In the genomic region with DNA sequence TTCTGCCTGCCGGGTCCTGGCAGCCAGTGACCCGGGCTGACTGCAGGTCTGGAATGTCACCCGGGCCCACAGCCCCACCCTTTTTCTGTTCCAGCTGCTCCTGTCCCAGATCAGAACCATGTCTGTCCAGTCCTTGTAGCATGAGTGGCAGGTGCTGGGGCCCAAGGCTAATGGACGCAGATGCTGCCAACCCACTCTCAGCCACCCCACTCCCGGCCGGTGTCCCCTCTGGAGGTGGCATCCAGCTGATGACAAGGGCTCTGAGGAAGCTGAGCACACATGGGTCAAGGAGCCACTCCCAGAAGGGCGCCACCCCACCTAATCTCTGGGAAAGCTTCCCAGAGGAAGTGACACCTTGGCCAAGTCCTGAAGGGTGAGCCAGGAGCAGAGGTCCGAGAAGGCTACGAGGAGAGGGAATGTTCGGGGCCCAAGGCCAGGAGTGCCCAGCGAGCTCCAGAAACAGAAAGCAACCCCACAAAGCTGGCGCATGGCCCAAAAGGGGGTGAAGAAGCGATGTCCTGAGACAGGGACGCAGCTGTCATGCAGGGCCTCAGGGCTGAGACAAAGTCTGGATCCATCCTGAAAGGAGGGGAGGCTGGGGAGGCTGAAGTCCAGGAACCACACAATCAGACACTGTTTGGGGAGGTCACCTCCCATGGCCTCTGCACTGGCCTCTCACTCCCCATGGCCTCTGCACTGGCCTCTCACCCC, we compare ENCODE assay signal across 14 cellular contexts. TPM values are rescaled to one million over a fixed set of nuclear protein-coding genes. Genes with fewer than 3 reads are reported as not detected.
DNase-seq lines count a peak whose midpoint lies in the region; ATAC-seq, FAIRE-seq and TF ChIP-seq lines count a peak whose summit lies in the region.
"Had no signal": no experiment of that assay in that cellular context is flagged by ENCODE, and none has a peak within 500 bp of the region (broad histone marks: within the 10 kb centered on the region; RNA-seq: fewer than 3 reads in every experiment).

No MANE protein-coding gene starts in this region.

- intact Hi-C loops in lower leg skin (cut with DNase I; ENCODE audit: low total_unique reads) = no loop called here

- no peaks in the 10 kb centered on the region for H3K27me3 ChIP-seq in mucosa of stomach (ENCODE audit: control insufficient read depth, insufficient read depth, low read length)

- H3K4me1 Mint-ChIP-seq in stimulated activated naive CD8-positive, alpha-beta T cell treated with anti-CD3 and anti-CD28 coated beads, Interleukin-15, amount 100 ng/mL, for 72 hours = peaks cover 49% of the 10 kb centered on the region

- H3K9me3 ChIP-seq in mucosa of stomach (ENCODE audit: control insufficient read depth, low read length) = no peaks in the 10 kb centered on the region
- H3K9me3 ChIP-seq: HAP-1 had no signal

- 45 to 58% methylated on average over 14 of the region's 14 CpGs for WGBS in lower leg skin, 2 donors

- H3K4me3 Mint-ChIP-seq in stimulated activated naive CD8-positive, alpha-beta T cell treated with anti-CD3 and anti-CD28 coated beads, Interleukin-15, amount 100 ng/mL, for 72 hours = no peak overlapping the region
- H3K4me3 Mint-ChIP-seq: naive thymus-derived CD8-positive, alpha-beta T cell had no signal

- DNase-seq in AG20443 (ENCODE audit: low spot score) (peak; percentile 47), RPMI7951 (ENCODE audit: low read depth) (peak; percentile 98), fibroblast of the aortic adventitia (ENCODE audit: low read depth) (peak; percentile 32), lower leg skin (ENCODE audit: low spot score in 2 of 2) (no peak), H54 (ENCODE audit: insufficient read length, low spot score) (no peak)
- no peak for DNase-seq in stimulated activated naive CD8-positive, alpha-beta T cell treated with anti-CD3 and anti-CD28 coated beads, Interleukin-15, amount 100 ng/mL, for 72 hours
- DNase-seq: activated T-cell treated with anti-CD3 and anti-CD28 coated beads, Interleukin-2, amount 50 U/mL, for 1 hour; central memory CD4-positive, alpha-beta T cell; glutamatergic neuron; NCI-H1417 treated with DMSO at 0.1 percent for 48 hours had no signal

- ATAC-seq in stimulated activated naive CD8-positive, alpha-beta T cell treated with anti-CD3 and anti-CD28 coated beads, Interleukin-15, amount 100 ng/mL, for 72 hours = no peak
- ATAC-seq in HG02852 (IDR thresholded peaks at IDR 0.05; ENCODE audit: unreplicated experiment) = no peak
- ATAC-seq: naive thymus-derived CD8-positive, alpha-beta T cell had no signal

- no peaks in the 10 kb centered on the region for H3K27me3 Mint-ChIP-seq in stimulated activated naive CD8-positive, alpha-beta T cell treated with anti-CD3 and anti-CD28 coated beads, Interleukin-15, amount 100 ng/mL, for 72 hours
- H3K27me3 Mint-ChIP-seq: naive thymus-derived CD8-positive, alpha-beta T cell had no signal

- no peaks in the 10 kb centered on the region for H3K36me3 ChIP-seq in mucosa of stomach (ENCODE audit: control insufficient read depth, insufficient read depth, low read length)

- H3K4me3 ChIP-seq in fibroblast of the aortic adventitia (ENCODE audit: low read depth, low read length) (no peak overlapping the region), mucosa of stomach (ENCODE audit: low read length) (no peak overlapping the region), lower leg skin (ENCODE audit: low read depth, poor library complexity, severe bottlenecking) (no peak overlapping the region)
- H3K4me3 ChIP-seq: HAP-1 had no signal

- TF ChIP-seq CTCF in fibroblast of the aortic adventitia (IDR thresholded peaks at IDR 0.05; ENCODE audit: insufficient read depth, low read length) (no peak), lower leg skin (IDR thresholded peaks at IDR 0.05) (no peak)

- H3K4me1 ChIP-seq in mucosa of stomach (ENCODE audit: control insufficient read depth, insufficient read depth, low read length) = peaks cover 55% of the 10 kb centered on the region
- H3K4me1 ChIP-seq: HAP-1 had no signal

- peak overlapping the region; percentile 55 for H3K9ac ChIP-seq in mucosa of stomach (ENCODE audit: low read length)

- no peaks in the 10 kb centered on the region for H3K9me3 Mint-ChIP-seq in stimulated activated naive CD8-positive, alpha-beta T cell treated with anti-CD3 and anti-CD28 coated beads, Interleukin-15, amount 100 ng/mL, for 72 hours
- H3K9me3 Mint-ChIP-seq: naive thymus-derived CD8-positive, alpha-beta T cell had no signal

- no peak overlapping the region for H3K27ac Mint-ChIP-seq in stimulated activated naive CD8-positive, alpha-beta T cell treated with anti-CD3 and anti-CD28 coated beads, Interleukin-15, amount 100 ng/mL, for 72 hours

- no peak for TF ChIP-seq POLR2A in lower leg skin (IDR thresholded peaks at IDR 0.05)
- no peak for TF ChIP-seq POLR2A in H54 (IDR thresholded peaks at IDR 0.05; ENCODE audit: low read depth, low read length)

- no peak for FAIRE-seq in H54 (lab: Jason Lieb, UNC)

RNA-seq across cellular contexts. Expression of a gene that starts 39.5 kb away (rescaled TPM):
- total RNA-seq in RPMI7951 (2014; rRNA removed; shearing (Covaris generic)) = 142 and 174 TPM in 2 replicates
- 4.8 and 16.0 TPM in 2 replicates for total RNA-seq in fibroblast of the aortic adventitia (ENCODE audit: low replicate concordance)
- 10 to 100 TPM; 21.1 to 27.7 (median 24.6) TPM for total RNA-seq in lower leg skin

Comparison
In these comparisons a context has a peak if more than half of its experiments do, and no peak if none do; other contexts are left out.
1. DNase-seq: peak in AG20443 (single experiment), RPMI7951 (single experiment) and fibroblast of the aortic adventitia (single experiment); none in stimulated activated naive CD8-positive, alpha-beta T cell treated with anti-CD3 and anti-CD28 coated beads, Interleukin-15, amount 100 ng/mL, for 72 hours (0 of 2), lower leg skin (0 of 2) and H54 (single experiment).